ENCODE assay signal across 23 cellular contexts in genomic region chrX:30312858-30313257, GRCh38. TPM values are rescaled to one million over a fixed set of nuclear protein-coding genes. Genes with fewer than 3 reads are reported as not detected.
DNase-seq lines count a peak whose midpoint lies in the region; ATAC-seq, FAIRE-seq and TF ChIP-seq lines count a peak whose summit lies in the region.
"Had no signal": no experiment of that assay in that cellular context is flagged by ENCODE, and none has a peak within 500 bp of the region (broad histone marks: within the 10 kb centered on the region; RNA-seq: fewer than 3 reads in every experiment).

No MANE protein-coding gene starts in this region.

- no peak for TF ChIP-seq CTCF in osteocyte (IDR thresholded peaks at IDR 0.05)

- peak overlapping the region; percentile 35 for H3K4me3 ChIP-seq in endocrine pancreas (ENCODE audit: control insufficient read depth, insufficient read depth, low read length)
- H3K4me3 ChIP-seq: SJSA1 had no signal

- no peak overlapping the region for H3K9ac ChIP-seq in endocrine pancreas (ENCODE audit: control insufficient read depth, insufficient read depth, low read length)

- FAIRE-seq in HTR-8/SVneo (lab: Jason Lieb, UNC) (no peak), RCC 7860 (lab: Jason Lieb, UNC) (peak; percentile 48)
- FAIRE-seq: A204.1, G401.6, GM12892 had no signal

- peaks cover 4% of the 10 kb centered on the region for H3K27me3 Mint-ChIP-seq in osteocyte (ENCODE audit: unreplicated experiment)

- H3K36me3 ChIP-seq in endocrine pancreas (ENCODE audit: control insufficient read depth, insufficient read depth, low read length): no peaks in the 10 kb centered on the region
- H3K36me3 ChIP-seq: SJSA1 had no signal

- no peak overlapping the region for H3K27ac Mint-ChIP-seq in osteocyte (ENCODE audit: unreplicated experiment)
- H3K27ac Mint-ChIP-seq: B cell, CD14-positive monocyte had no signal

- H3K9me3 ChIP-seq in endocrine pancreas (ENCODE audit: control insufficient read depth, low read length): no peaks in the 10 kb centered on the region
- H3K9me3 ChIP-seq: SJSA1 had no signal

- no peaks in the 10 kb centered on the region for H3K4me1 ChIP-seq in endocrine pancreas (ENCODE audit: control insufficient read depth, insufficient read depth, low read length)

- H3K27me3 ChIP-seq in endocrine pancreas (ENCODE audit: control insufficient read depth, insufficient read depth, low read length): no peaks in the 10 kb centered on the region
- H3K27me3 ChIP-seq: SJSA1 had no signal

- H3K4me1 Mint-ChIP-seq in osteocyte (ENCODE audit: unreplicated experiment): peaks cover 4% of the 10 kb centered on the region
- H3K4me1 Mint-ChIP-seq: B cell, CD14-positive monocyte had no signal

- no peak overlapping the region for H3K4me3 Mint-ChIP-seq in osteocyte (ENCODE audit: unreplicated experiment)
- H3K4me3 Mint-ChIP-seq: B cell, CD14-positive monocyte had no signal

- H3K9me3 Mint-ChIP-seq in osteocyte (ENCODE audit: unreplicated experiment): no peaks in the 10 kb centered on the region

- ATAC-seq in HG02763 (IDR thresholded peaks at IDR 0.05; ENCODE audit: unreplicated experiment): no peak
- no peak for ATAC-seq in HG02588 (IDR thresholded peaks at IDR 0.05; ENCODE audit: unreplicated experiment)
- ATAC-seq: HCT116, Panc1 had no signal

- no peaks in the 10 kb centered on the region for H3K36me3 Mint-ChIP-seq in osteocyte (ENCODE audit: unreplicated experiment)
- H3K36me3 Mint-ChIP-seq: CD14-positive monocyte had no signal

- DNase-seq in A172 (ENCODE audit: low spot score): peak; percentile 39
- DNase-seq in HTR-8/SVneo (ENCODE audit: insufficient read length, low spot score): peak; percentile 32
- DNase-seq in RCC 7860 (ENCODE audit: low spot score): peak; percentile 3
- DNase-seq in nucleus accumbens (lab: John Stamatoyannopoulos, UW): no peak
- no peak for DNase-seq in osteocyte (ENCODE audit: extremely low spot score, unreplicated experiment)
- DNase-seq: GOT3, Kasumi-1, MV-4-11, NCI-H1694, NCI-H446 treated with DMSO at 0.1 percent for 48 hours, NCI-H69 had no signal

RNA-seq across cellular contexts. Expression of gene NR0B1, which starts 3.7 kb away (rescaled TPM):
- not detected in 2 replicates for total RNA-seq in A172 (2014; rRNA removed; shearing (Covaris generic))
- total RNA-seq in osteocyte: not detected in 2 replicates
- total RNA-seq: B cell, Daoy had no signal

Comparison
In these comparisons a context has a peak if more than half of its experiments do, and no peak if none do; other contexts are left out.
1. DNase-seq: peak in A172 (single experiment), HTR-8/SVneo (single experiment) and RCC 7860 (single experiment); none in nucleus accumbens (0 of 56) and osteocyte (single experiment).